ENCODE assay signal across 8 cellular contexts in the genomic region with DNA sequence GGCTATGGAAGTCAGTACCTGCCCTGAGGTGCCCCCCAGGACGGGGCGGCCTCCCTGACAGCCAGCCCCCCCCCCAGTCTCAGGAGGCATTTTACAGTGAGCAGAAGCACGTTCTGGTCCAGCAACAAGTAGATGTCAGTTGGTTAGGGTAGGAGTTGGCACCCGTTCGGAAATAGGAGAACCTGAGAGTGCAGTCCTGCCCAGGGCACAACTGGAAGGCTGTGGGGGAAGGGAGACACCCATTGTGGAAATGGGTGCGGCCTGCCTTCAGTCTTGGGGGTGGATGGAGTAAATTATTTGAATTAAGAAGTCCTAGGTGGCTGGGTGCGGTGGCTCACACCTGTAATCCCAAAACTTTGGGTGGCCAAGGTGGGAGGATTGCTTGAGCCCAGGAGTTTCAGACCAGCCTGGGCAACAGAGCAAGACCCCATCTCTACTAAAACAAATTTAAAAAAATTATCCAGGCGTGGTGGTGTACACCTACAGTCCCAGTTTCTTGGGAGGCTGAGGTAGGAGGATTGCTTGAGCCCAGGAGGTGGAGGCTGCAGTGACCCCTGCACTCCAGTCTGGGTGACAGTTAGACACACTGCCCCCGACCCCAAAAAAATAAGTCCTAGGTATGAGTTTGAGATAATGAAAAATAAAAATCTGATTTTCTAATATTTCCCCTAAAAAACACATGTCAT. TPM values are rescaled to one million over a fixed set of nuclear protein-coding genes. Genes with fewer than 3 reads are reported as not detected.
DNase-seq lines count a peak whose midpoint lies in the region; TF ChIP-seq lines count a peak whose summit lies in the region.

No MANE protein-coding gene starts in this region.

- H3K27me3 ChIP-seq in AG04450 (ENCODE audit: control insufficient read depth, insufficient read depth, low read length), result no peaks in the 10 kb centered on the region
- no peaks in the 10 kb centered on the region for H3K27me3 ChIP-seq in brain microvascular endothelial cell (replicated peaks)
- H3K27me3 ChIP-seq in mucosa of stomach (ENCODE audit: control insufficient read depth, insufficient read depth, low read length), result no peaks in the 10 kb centered on the region

- H3K9me3 ChIP-seq in AG04450 (ENCODE audit: control insufficient read depth, insufficient read depth, low read length) (peaks cover 12% of the 10 kb centered on the region; the same call in 1 of the 2 replicates), mucosa of stomach (ENCODE audit: control insufficient read depth, low read length) (no peaks in the 10 kb centered on the region)

- H3K27ac ChIP-seq in AG04450 (ENCODE audit: low read depth, low read length) (peak overlapping the region; percentile 94), brain microvascular endothelial cell (peak overlapping the region; percentile 79)

- TF ChIP-seq CTCF in AG04450 (IDR thresholded peaks at IDR 0.05; ENCODE audit: low read depth, low read length), result no peak
- no peak for TF ChIP-seq CTCF in brain microvascular endothelial cell (IDR thresholded peaks at IDR 0.05; ENCODE audit: low read depth, low read length, missing control alignments)

- H3K4me3 ChIP-seq in AG04450 (ENCODE audit: low read depth, low read length) (peak overlapping the region; percentile 94), brain microvascular endothelial cell (ENCODE audit: low read depth, low read length) (peak overlapping the region; percentile 68), mucosa of stomach (ENCODE audit: low read length) (peak overlapping the region; percentile 96)

- POLR2A ChIA-PET in AG04450 (lab: Yijun Ruan, JAX), result interaction anchor here (0.8 to 7.1 kb wide), 5 partner anchors 13 to 34 kb away, joined by 4 to 241 read pairs (median 8); no protein-coding TSS in a partner anchor

- in situ Hi-C loops in brain microvascular endothelial cell (cut with HindIII; ENCODE audit: low pct_ligation_motif_present, low sequenced_read_pairs), result no loop called here

- no peak for TF ChIP-seq EP300 in Ishikawa (IDR thresholded peaks at IDR 0.05; ENCODE audit: borderline replicate concordance)

- peak overlapping the region; percentile 80 for H3K9ac ChIP-seq in mucosa of stomach (ENCODE audit: low read length)

- no peak for DNase-seq in AG04450 (ENCODE audit: low read depth, low spot score)
- DNase-seq in brain microvascular endothelial cell, result no peak
- no peak for DNase-seq in OCI-M2 (lab: John Stamatoyannopoulos, UW; ENCODE audit: unreplicated experiment)
- no peak for DNase-seq in T-helper 9 cell
- DNase-seq in middle frontal gyrus (ENCODE audit: extremely low spot score, low spot score), result no peak
- no peak for DNase-seq in stimulated activated CD4-positive, alpha-beta T cell treated with anti-CD3 and anti-CD28 coated beads, Interleukin-1b, Interleukin-23, amount 100 ng/mL, for 48 hours

- no peak for TF ChIP-seq RAD21 in Ishikawa (IDR thresholded peaks at IDR 0.05; ENCODE audit: low read depth)

- H3K4me1 ChIP-seq in mucosa of stomach (ENCODE audit: control insufficient read depth, insufficient read depth, low read length), result peaks cover 84% of the 10 kb centered on the region

- H3K36me3 ChIP-seq in brain microvascular endothelial cell (replicated peaks) (peaks cover 41% of the 10 kb centered on the region), mucosa of stomach (ENCODE audit: control insufficient read depth, insufficient read depth, low read length) (peaks cover 40% of the 10 kb centered on the region)

- CTCF ChIA-PET in AG04450 (lab: Charles Lee), result no interaction called here

TF ChIP-seq in Ishikawa, 13 proteins besides CTCF, POLR2A, EP300 and RAD21:
- no peak; the same call in 1 of the 2 replicates for TF ChIP-seq TEAD4 (IDR thresholded peaks at IDR 0.05)
- 0 out of 2 replicates have a peak, but pooled peaks have one; percentile 19 for TF ChIP-seq ZBTB7A (IDR thresholded peaks at IDR 0.05; ENCODE audit: low read depth)
- TF ChIP-seq EGR1 (IDR thresholded peaks at IDR 0.05), result no peak
- peak; percentile 64; the same call in 1 of the 2 replicates for TF ChIP-seq TCF12 (IDR thresholded peaks at IDR 0.05; ENCODE audit: low read depth)
- TF ChIP-seq NFIC (IDR thresholded peaks at IDR 0.05), result 0 out of 2 replicates have a peak, but pooled peaks have one; percentile 4
- no peak for TF ChIP-seq YY1 (IDR thresholded peaks at IDR 0.05; ENCODE audit: low read depth)
- TF ChIP-seq, protein P1, sequence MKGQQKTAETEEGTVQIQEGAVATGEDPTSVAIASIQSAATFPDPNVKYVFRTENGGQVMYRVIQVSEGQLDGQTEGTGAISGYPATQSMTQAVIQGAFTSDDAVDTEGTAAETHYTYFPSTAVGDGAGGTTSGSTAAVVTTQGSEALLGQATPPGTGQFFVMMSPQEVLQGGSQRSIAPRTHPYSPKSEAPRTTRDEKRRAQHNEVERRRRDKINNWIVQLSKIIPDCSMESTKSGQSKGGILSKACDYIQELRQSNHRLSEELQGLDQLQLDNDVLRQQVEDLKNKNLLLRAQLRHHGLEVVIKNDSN (IDR thresholded peaks at IDR 0.05), result peak; percentile 15; the same call in 1 of the 2 replicates
- TF ChIP-seq, protein P2, sequence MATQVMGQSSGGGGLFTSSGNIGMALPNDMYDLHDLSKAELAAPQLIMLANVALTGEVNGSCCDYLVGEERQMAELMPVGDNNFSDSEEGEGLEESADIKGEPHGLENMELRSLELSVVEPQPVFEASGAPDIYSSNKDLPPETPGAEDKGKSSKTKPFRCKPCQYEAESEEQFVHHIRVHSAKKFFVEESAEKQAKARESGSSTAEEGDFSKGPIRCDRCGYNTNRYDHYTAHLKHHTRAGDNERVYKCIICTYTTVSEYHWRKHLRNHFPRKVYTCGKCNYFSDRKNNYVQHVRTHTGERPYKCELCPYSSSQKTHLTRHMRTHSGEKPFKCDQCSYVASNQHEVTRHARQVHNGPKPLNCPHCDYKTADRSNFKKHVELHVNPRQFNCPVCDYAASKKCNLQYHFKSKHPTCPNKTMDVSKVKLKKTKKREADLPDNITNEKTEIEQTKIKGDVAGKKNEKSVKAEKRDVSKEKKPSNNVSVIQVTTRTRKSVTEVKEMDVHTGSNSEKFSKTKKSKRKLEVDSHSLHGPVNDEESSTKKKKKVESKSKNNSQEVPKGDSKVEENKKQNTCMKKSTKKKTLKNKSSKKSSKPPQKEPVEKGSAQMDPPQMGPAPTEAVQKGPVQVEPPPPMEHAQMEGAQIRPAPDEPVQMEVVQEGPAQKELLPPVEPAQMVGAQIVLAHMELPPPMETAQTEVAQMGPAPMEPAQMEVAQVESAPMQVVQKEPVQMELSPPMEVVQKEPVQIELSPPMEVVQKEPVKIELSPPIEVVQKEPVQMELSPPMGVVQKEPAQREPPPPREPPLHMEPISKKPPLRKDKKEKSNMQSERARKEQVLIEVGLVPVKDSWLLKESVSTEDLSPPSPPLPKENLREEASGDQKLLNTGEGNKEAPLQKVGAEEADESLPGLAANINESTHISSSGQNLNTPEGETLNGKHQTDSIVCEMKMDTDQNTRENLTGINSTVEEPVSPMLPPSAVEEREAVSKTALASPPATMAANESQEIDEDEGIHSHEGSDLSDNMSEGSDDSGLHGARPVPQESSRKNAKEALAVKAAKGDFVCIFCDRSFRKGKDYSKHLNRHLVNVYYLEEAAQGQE (IDR thresholded peaks at IDR 0.05; ENCODE audit: low read depth), result no peak

RNA-seq across cellular contexts. Expression of a gene that starts 1.2 kb away (rescaled TPM):
- polyA plus RNA-seq in AG04450 (2011; rRNA removed), result 269 and 274 TPM in 2 replicates
- polyA minus RNA-seq in AG04450 (2011; rRNA and poly(A)+ RNA removed), result 121 and 143 TPM in 2 replicates

RNA-seq across cellular contexts. Expression of a gene that starts 5.0 kb away (rescaled TPM):
- 16.6 and 29.1 TPM in 2 replicates for polyA plus RNA-seq in AG04450 (2011; rRNA removed)
- 3.8 and 4.7 TPM in 2 replicates for polyA minus RNA-seq in AG04450 (2011; rRNA and poly(A)+ RNA removed)

RNA-seq across cellular contexts. Expression of a gene that starts 15.4 kb away (rescaled TPM):
- polyA plus RNA-seq in AG04450 (2011; rRNA removed), result not detected in 2 replicates
- not detected in 2 replicates for polyA minus RNA-seq in AG04450 (2011; rRNA and poly(A)+ RNA removed)

RNA-seq across cellular contexts. Expression of a gene that starts 21.9 kb away (rescaled TPM):
- 6.6 and 10.6 TPM in 2 replicates for polyA plus RNA-seq in AG04450 (2011; rRNA removed)
- 16.1 and 21.3 TPM in 2 replicates for polyA minus RNA-seq in AG04450 (2011; rRNA and poly(A)+ RNA removed)

RNA-seq across cellular contexts. Expression of a gene that starts 28.8 kb away (rescaled TPM):
- 36.4 and 55.1 TPM in 2 replicates for polyA plus RNA-seq in AG04450 (2011; rRNA removed)
- polyA minus RNA-seq in AG04450 (2011; rRNA and poly(A)+ RNA removed), result 19.4 and 21.4 TPM in 2 replicates
